In the genomic region with DNA sequence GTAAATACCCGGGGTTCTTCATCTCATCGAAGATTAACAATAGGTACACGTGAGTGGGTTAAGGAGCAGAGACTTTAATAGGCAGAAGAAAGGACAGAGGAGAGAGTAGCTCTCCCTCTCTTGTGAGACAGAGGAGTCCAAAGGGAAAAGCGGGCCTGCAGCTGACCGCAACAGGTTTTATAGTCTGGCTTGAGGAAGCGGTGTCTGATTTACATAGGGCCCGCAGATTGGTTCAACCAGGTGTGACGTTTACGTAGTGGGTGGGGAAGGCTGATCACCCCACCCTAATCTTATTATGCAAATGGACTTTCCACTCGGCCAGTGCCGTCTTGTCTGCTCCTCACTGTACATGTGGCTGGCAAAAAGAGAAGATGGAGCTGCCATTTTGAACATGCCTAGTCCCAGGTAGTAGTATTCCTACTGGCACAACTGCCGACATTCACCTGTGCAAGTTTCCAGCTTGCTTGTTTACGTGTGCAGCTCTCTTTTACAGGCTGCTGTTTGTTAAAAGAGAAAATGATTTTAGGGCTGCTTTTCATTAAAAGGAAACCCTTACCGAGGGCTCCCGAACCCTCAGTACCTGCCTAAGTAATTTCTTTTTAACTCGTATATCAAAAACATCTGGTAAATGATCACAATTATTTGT, we compare ENCODE assay signal across 1 cellular context.
TF ChIP-seq lines count a peak whose summit lies in the region.

No MANE protein-coding gene starts in this region.

TF ChIP-seq in SK-N-SH, 30 proteins besides CTCF, POLR2A, EP300 and RAD21 (continued from another document):
- TF ChIP-seq MEF2A (IDR thresholded peaks at IDR 0.05; ENCODE audit: borderline replicate concordance, low read depth) (no peak), FOXJ3 (CRISPR knock-in tag; IDR thresholded peaks at IDR 0.05) (no peak), MXI1 (IDR thresholded peaks at IDR 0.05; ENCODE audit: low read depth, low read length) (0 out of 2 replicates have a peak, but pooled peaks have one; percentile 39), CHD2 (IDR thresholded peaks at IDR 0.05; ENCODE audit: low read length, partially characterized antibody) (no peak), TAF1 (IDR thresholded peaks at IDR 0.05; ENCODE audit: borderline replicate concordance, low read depth, low read length) (peak; percentile 56; the same call in 1 of the 2 replicates)
- TF ChIP-seq, protein P1, sequence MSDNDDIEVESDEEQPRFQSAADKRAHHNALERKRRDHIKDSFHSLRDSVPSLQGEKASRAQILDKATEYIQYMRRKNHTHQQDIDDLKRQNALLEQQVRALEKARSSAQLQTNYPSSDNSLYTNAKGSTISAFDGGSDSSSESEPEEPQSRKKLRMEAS (IDR thresholded peaks at IDR 0.05; ENCODE audit: low read depth) = peak; percentile 33; the same call in 1 of the 2 replicates
TF ChIP-seq in SK-N-SH: peak in this region for 5.
